In the genomic region with DNA sequence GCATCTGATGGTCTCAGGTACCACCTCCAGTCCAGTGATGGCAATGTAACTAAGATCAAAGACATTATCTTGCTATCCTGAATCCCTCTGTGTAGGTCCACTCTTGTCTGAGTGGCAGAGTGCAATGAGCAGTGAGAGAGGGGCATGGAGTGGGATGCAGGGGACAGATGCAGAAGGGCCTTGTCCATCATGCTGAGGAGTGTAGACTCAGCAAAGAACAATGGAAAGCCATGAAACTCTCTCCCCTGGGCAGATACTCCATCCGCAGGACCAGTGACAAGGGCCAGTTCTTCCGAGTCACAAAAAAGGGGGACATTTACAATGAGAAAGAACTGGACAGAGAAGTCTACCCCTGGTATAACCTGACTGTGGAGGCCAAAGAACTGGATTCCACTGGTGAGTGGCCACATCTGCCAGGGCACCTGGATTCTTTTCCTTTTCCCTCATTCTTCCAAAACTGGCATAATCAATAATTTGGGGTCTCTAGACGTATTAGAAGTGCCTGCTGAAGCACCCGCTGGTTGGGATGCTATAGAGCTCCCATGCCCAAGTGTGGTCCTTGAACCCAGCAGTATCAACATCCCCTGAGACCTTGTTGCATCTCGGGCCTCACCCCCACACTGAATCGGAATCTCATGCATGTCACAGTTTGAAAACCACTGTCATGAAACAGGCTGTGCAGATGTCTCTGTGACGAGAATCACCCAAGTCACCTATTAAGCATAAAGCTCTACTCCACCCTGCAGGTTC, we compare ENCODE assay signal across 25 cellular contexts. TPM values are rescaled to one million over a fixed set of nuclear protein-coding genes. Genes with fewer than 3 reads are reported as not detected.
"Had no signal": no experiment of that assay in that cellular context is flagged by ENCODE, and none has a peak within 500 bp of the region (broad histone marks: within the 10 kb centered on the region; RNA-seq: fewer than 3 reads in every experiment).

No MANE protein-coding gene starts in this region.

- H3K4me1 Mint-ChIP-seq: activated B cell treated with CpG ODN at 0.5 μM for 24 hours; activated CD4-positive, alpha-beta T cell treated with anti-CD3 and anti-CD28 coated beads, Interleukin-2, amount 10 ng/mL, durations not matched to agents 24 days and 14 days; activated T-helper 17 cell treated with anti-CD3 and anti-CD28 coated beads, Interleukin-2, amount 50 U/mL, for 72 hours had no signal

- H3K4me3 Mint-ChIP-seq: activated B cell treated with CpG ODN at 0.5 μM for 24 hours; activated CD4-positive, alpha-beta T cell treated with anti-CD3 and anti-CD28 coated beads, Interleukin-2, amount 10 ng/mL, durations not matched to agents 24 days and 14 days; activated naive CD4-positive, alpha-beta T cell treated with anti-CD3 and anti-CD28 coated beads for 36 hours; activated naive CD8-positive, alpha-beta T cell; activated T-helper 17 cell treated with anti-CD3 and anti-CD28 coated beads, Interleukin-2, amount 50 U/mL, for 72 hours; brain; T-helper 17 cell had no signal

- ATAC-seq: activated T-helper 17 cell treated with anti-CD3 and anti-CD28 coated beads, Interleukin-2, amount 50 U/mL, for 72 hours; T-helper 17 cell had no signal

- H3K27ac Mint-ChIP-seq: activated B cell treated with CpG ODN at 0.5 μM for 24 hours; activated CD4-positive, alpha-beta T cell treated with anti-CD3 and anti-CD28 coated beads, Interleukin-2, amount 10 ng/mL, durations not matched to agents 24 days and 14 days; activated naive CD4-positive, alpha-beta T cell treated with anti-CD3 and anti-CD28 coated beads for 36 hours; activated naive CD8-positive, alpha-beta T cell; activated T-helper 17 cell treated with anti-CD3 and anti-CD28 coated beads, Interleukin-2, amount 50 U/mL, for 72 hours; brain; T-helper 17 cell had no signal

- H3K27me3 Mint-ChIP-seq: brain had no signal

- DNase-seq: activated B cell treated with CpG ODN at 0.5 μM for 24 hours; activated CD4-positive, alpha-beta T cell treated with anti-CD3 and anti-CD28 coated beads for 1 hour; activated CD4-positive, alpha-beta T cell treated with anti-CD3 and anti-CD28 coated beads, Interleukin-2, amount 10 ng/mL, durations not matched to agents 24 days and 14 days; activated CD4-positive, alpha-beta T cell treated with anti-CD3 and anti-CD28 coated beads, Interleukin-2, amount 50 U/mL, for 48 hours; activated gamma-delta T cell; activated naive CD4-positive, alpha-beta T cell treated with anti-CD3 and anti-CD28 coated beads for 36 hours; activated T-cell treated with anti-CD3 and anti-CD28 coated beads for 4 hours; amygdala; cerebellar nuclear complex; NCI-H1092; NCI-H1417; NCI-H1930; NCI-H345; NCI-H510A; NCI-H526 treated with DMSO at 0.1 percent for 48 hours; NCI-H82; SHP77 treated with DMSO at 0.1 percent for 48 hours; T-helper 17 cell; T1000 had no signal

- H3K36me3 Mint-ChIP-seq: activated naive CD8-positive, alpha-beta T cell; brain had no signal

- H3K9me3 Mint-ChIP-seq: activated B cell treated with CpG ODN at 0.5 μM for 24 hours; activated CD4-positive, alpha-beta T cell treated with anti-CD3 and anti-CD28 coated beads, Interleukin-2, amount 10 ng/mL, durations not matched to agents 24 days and 14 days; activated naive CD4-positive, alpha-beta T cell treated with anti-CD3 and anti-CD28 coated beads for 36 hours; activated T-helper 17 cell treated with anti-CD3 and anti-CD28 coated beads, Interleukin-2, amount 50 U/mL, for 72 hours had no signal

RNA-seq across cellular contexts. Expression of a gene that starts 29.5 kb away (rescaled TPM):
- total RNA-seq: activated B cell treated with CpG ODN at 0.5 μM for 24 hours; activated CD4-positive, alpha-beta T cell treated with anti-CD3 and anti-CD28 coated beads, Interleukin-2, amount 10 ng/mL, durations not matched to agents 24 days and 14 days; activated naive CD4-positive, alpha-beta T cell treated with anti-CD3 and anti-CD28 coated beads for 36 hours; activated T-helper 17 cell treated with anti-CD3 and anti-CD28 coated beads, Interleukin-2, amount 50 U/mL, for 72 hours; MCF 10A; SK-MEL-5; T-helper 17 cell had no signal

RNA-seq across cellular contexts. Expression of a gene that starts 31.1 kb away (rescaled TPM):
- total RNA-seq: activated B cell treated with CpG ODN at 0.5 μM for 24 hours; activated CD4-positive, alpha-beta T cell treated with anti-CD3 and anti-CD28 coated beads, Interleukin-2, amount 10 ng/mL, durations not matched to agents 24 days and 14 days; activated naive CD4-positive, alpha-beta T cell treated with anti-CD3 and anti-CD28 coated beads for 36 hours; activated T-helper 17 cell treated with anti-CD3 and anti-CD28 coated beads, Interleukin-2, amount 50 U/mL, for 72 hours; Peyer's patch; SK-MEL-5; T-helper 17 cell had no signal
